Comparison of ENCODE assay signal across 13 cellular contexts in the genomic region with DNA sequence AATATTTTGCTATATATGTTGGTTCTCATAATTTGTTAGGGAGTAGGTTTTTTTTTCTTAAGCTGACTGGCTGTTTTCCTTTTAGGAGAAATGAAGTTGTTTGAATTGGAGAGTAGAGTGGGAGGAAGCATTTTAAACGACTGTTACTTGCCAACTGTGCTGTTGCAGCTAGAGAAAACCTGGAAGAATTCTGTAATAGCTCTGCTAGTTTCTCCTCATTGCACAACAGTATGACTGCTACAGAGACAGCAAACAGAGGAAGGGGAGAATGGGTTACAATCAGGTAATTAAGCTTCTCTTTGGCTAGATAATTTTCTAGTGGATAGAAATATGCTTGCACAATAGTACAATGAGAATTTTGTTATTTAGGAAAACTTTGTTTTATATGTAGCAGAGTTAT.
A peak's percentile ranks its signal among the peaks of the same experiment; 100 is the strongest.
DNase-seq lines count a peak whose midpoint lies in the region; ATAC-seq and TF ChIP-seq lines count a peak whose summit lies in the region.
"Had no signal": no experiment of that assay in that cellular context is flagged by ENCODE, and none has a peak within 500 bp of the region (broad histone marks: within the 10 kb centered on the region; RNA-seq: fewer than 3 reads in every experiment).

No MANE protein-coding gene starts in this region.

- TF ChIP-seq CTCF in MCF 10A (IDR thresholded peaks at IDR 0.05; ENCODE audit: unreplicated experiment) (no peak), mammary epithelial cell (conservative IDR thresholded peaks at IDR 0.05 in 1 of 2, IDR thresholded peaks at IDR 0.05 in 1 of 2; ENCODE audit: extremely low read depth in 1 of 2, insufficient read depth in 1 of 2, low read depth in 1 of 2, low read length in 2 of 2) (no peak), left lung (IDR thresholded peaks at IDR 0.05) (no peak), uterus (IDR thresholded peaks at IDR 0.05) (no peak), GM13976 (IDR thresholded peaks at IDR 0.05; ENCODE audit: borderline replicate concordance, control extremely low read depth, extremely low read depth, insufficient read depth, missing control alignments) (no peak)

- H3K9me3 ChIP-seq in mammary epithelial cell (replicated peaks; ENCODE audit: insufficient read depth, low read length), result no peaks in the 10 kb centered on the region
- H3K9me3 ChIP-seq in left lung, result no peaks in the 10 kb centered on the region
- H3K9me3 ChIP-seq in uterus, result no peaks in the 10 kb centered on the region

- no peaks in the 10 kb centered on the region for H3K79me2 ChIP-seq in mammary epithelial cell (ENCODE audit: insufficient read depth, low read length)

- dilution Hi-C loops in mammary epithelial cell (cut with HindIII; ENCODE audit: low sequenced_read_pairs), result no loop called here

- CTCF ChIA-PET in MCF 10A (lab: Yijun Ruan, JAX), result interaction anchor here (0.6 to 7.3 kb wide), 5 partner anchors 159 to 791 kb away, joined by 3 to 101 read pairs (median 4); a partner anchor contains a TSS
- CTCF ChIA-PET in mammary epithelial cell (lab: Charles Lee; ENCODE audit: low non-redundant PET), result no interaction called here

- in situ Hi-C loops in mammary epithelial cell (cut with MboI; ENCODE audit: low sequenced_read_pairs in 2 of 2) (loop anchor here in 1 of 2 donors (10.0 kb wide), 1 partner anchor 221 kb away; a partner anchor contains a TSS), GM13976 (cut with MboI; ENCODE audit: low sequenced_read_pairs, unreplicated experiment) (no loop called here)

- ATAC-seq in left lung, result peak; percentile 84

- no peaks in the 10 kb centered on the region for H4K20me1 ChIP-seq in mammary epithelial cell (ENCODE audit: insufficient read depth, low read length)

- H3K27me3 ChIP-seq in mammary epithelial cell (ENCODE audit: insufficient read depth, low read length), result peaks cover 4% of the 10 kb centered on the region
- no peaks in the 10 kb centered on the region for H3K27me3 ChIP-seq in left lung
- H3K27me3 ChIP-seq in uterus, result no peaks in the 10 kb centered on the region

- H3K36me3 Mint-ChIP-seq in MCF 10A (ENCODE audit: insufficient read depth, unreplicated experiment), result no peaks in the 10 kb centered on the region
- H3K36me3 Mint-ChIP-seq: IgD-negative memory B cell had no signal

- H3K36me3 ChIP-seq in mammary epithelial cell (ENCODE audit: insufficient read depth, low read length) (no peaks in the 10 kb centered on the region), left lung (no peaks in the 10 kb centered on the region), uterus (no peaks in the 10 kb centered on the region)

- no peak overlapping the region for H3K9ac ChIP-seq in mammary epithelial cell (ENCODE audit: insufficient read depth, low read length)

- no peak overlapping the region for H3K27ac ChIP-seq in mammary epithelial cell (ENCODE audit: insufficient read depth, low read depth, low read length)
- H3K27ac ChIP-seq in left lung, result peak overlapping the region; percentile 2 to 53
- H3K27ac ChIP-seq in uterus, result peak overlapping the region; percentile 37 to 55

- no peaks in the 10 kb centered on the region for H3K27me3 Mint-ChIP-seq in MCF 10A (ENCODE audit: insufficient read depth, unreplicated experiment)
- H3K27me3 Mint-ChIP-seq: activated T-cell treated with anti-CD3 and anti-CD28 coated beads, Interleukin-2, amount 50 U/mL, for 24 hours had no signal

- no TSS peak for BruUV-seq in MCF 10A (replicated peaks; lab: Mats Ljungman, UMichigan)
- BruUV-seq in mammary epithelial cell (replicated peaks; lab: Mats Ljungman, UMichigan), result no TSS peak

- no peak overlapping the region for H3K4me2 ChIP-seq in mammary epithelial cell (ENCODE audit: insufficient read depth, low read depth, low read length)

- no peak overlapping the region for H2AFZ ChIP-seq in mammary epithelial cell (ENCODE audit: low read depth, low read length)

- no peak overlapping the region for H3K27ac Mint-ChIP-seq in MCF 10A (ENCODE audit: low read depth, unreplicated experiment)
- H3K27ac Mint-ChIP-seq: activated T-cell treated with anti-CD3 and anti-CD28 coated beads, Interleukin-2, amount 50 U/mL, for 24 hours; IgD-negative memory B cell; T-helper 1 cell treated with Interleukin-12 subunit alpha and Interleukin-12 subunit beta and Interleukin-4 antibody, amounts not matched to agents 30 μg/mL and 1 μg/mL, for 36 hours had no signal

- WGBS in mammary epithelial cell (ENCODE audit: low coverage, missing lambda C conversion rate), result 0% methylated on average over 1 of the region's 1 CpG

- H3K4me3 ChIP-seq in mammary epithelial cell (replicated peaks in 1 of 3; ENCODE audit: insufficient read depth in 1 of 3, low read depth in 2 of 3, low read length in 3 of 3) (no peak overlapping the region), left lung (no peak overlapping the region), uterus (no peak overlapping the region)

- intact Hi-C loops in MCF 10A (cut with micrococcal nuclease), result loop anchor here (10.0 kb wide), 1 partner anchor 789 kb away; no protein-coding TSS in a partner anchor
- intact Hi-C loops in mammary epithelial cell (cut with micrococcal nuclease), result no loop called here
- intact Hi-C loops in left lung (cut with DNase I), result no loop called here
- intact Hi-C loops in uterus (cut with DNase I; ENCODE audit: low total_unique reads), result no loop called here

- H3K4me1 ChIP-seq in mammary epithelial cell (ENCODE audit: insufficient read depth, low read length) (no peaks in the 10 kb centered on the region), left lung (peaks cover 0 to 23% of the 10 kb centered on the region in 2 donors), uterus (peaks cover 0 to 4% of the 10 kb centered on the region in 2 donors)

- POLR2A ChIA-PET in MCF 10A (lab: Yijun Ruan, JAX), result interaction anchor here (0.8 to 1.4 kb wide), 6 partner anchors 46 to 222 kb away, joined by 3 to 5 read pairs (median 4); a partner anchor contains a TSS

- peaks cover 4% of the 10 kb centered on the region for H3K9me3 Mint-ChIP-seq in MCF 10A (ENCODE audit: unreplicated experiment)
- H3K9me3 Mint-ChIP-seq: activated T-cell treated with anti-CD3 and anti-CD28 coated beads, Interleukin-2, amount 50 U/mL, for 24 hours; T-helper 1 cell treated with Interleukin-12 subunit alpha and Interleukin-12 subunit beta and Interleukin-4 antibody, amounts not matched to agents 30 μg/mL and 1 μg/mL, for 36 hours had no signal

- H3K4me3 Mint-ChIP-seq in MCF 10A (ENCODE audit: unreplicated experiment), result no peak overlapping the region
- H3K4me3 Mint-ChIP-seq: activated T-cell treated with anti-CD3 and anti-CD28 coated beads, Interleukin-2, amount 50 U/mL, for 24 hours; IgD-negative memory B cell; T-helper 1 cell treated with Interleukin-12 subunit alpha and Interleukin-12 subunit beta and Interleukin-4 antibody, amounts not matched to agents 30 μg/mL and 1 μg/mL, for 36 hours had no signal

- no peak for TF ChIP-seq POLR2A in uterus (IDR thresholded peaks at IDR 0.05)

- DNase-seq in MCF 10A (ENCODE audit: unreplicated experiment) (peak; percentile 28), mammary epithelial cell (no peak), cerebellar cortex (ENCODE audit: low spot score) (peak; percentile 25), left lung (no peak), uterus (peak in 1 of 2 donors; percentile 26), OCI-M1 (lab: John Stamatoyannopoulos, UW) (no peak), GM13976 (ENCODE audit: low spot score) (no peak)
- no peak for DNase-seq in activated CD4-positive, alpha-beta T cell treated with anti-CD3 and anti-CD28 coated beads for 4 hours
- DNase-seq: activated T-cell treated with anti-CD3 and anti-CD28 coated beads, Interleukin-2, amount 50 U/mL, for 24 hours; effector CD8-positive, alpha-beta T cell; NCI-H187 treated with DMSO at 0.1 percent for 48 hours had no signal

- peaks cover 21% of the 10 kb centered on the region for H3K4me1 Mint-ChIP-seq in MCF 10A (ENCODE audit: insufficient read depth, unreplicated experiment)
- H3K4me1 Mint-ChIP-seq: IgD-negative memory B cell had no signal

Comparison
In these comparisons a context has a peak if more than half of its experiments do, and no peak if none do; other contexts are left out.
1. DNase-seq: peak in MCF 10A (single experiment) and cerebellar cortex (single experiment); none in mammary epithelial cell (single experiment), left lung (0 of 2), OCI-M1 (single experiment), activated CD4-positive, alpha-beta T cell treated with anti-CD3 and anti-CD28 coated beads for 4 hours (0 of 2) and GM13976 (single experiment).